ENCODE assay signal across 21 cellular contexts in the genomic region with DNA sequence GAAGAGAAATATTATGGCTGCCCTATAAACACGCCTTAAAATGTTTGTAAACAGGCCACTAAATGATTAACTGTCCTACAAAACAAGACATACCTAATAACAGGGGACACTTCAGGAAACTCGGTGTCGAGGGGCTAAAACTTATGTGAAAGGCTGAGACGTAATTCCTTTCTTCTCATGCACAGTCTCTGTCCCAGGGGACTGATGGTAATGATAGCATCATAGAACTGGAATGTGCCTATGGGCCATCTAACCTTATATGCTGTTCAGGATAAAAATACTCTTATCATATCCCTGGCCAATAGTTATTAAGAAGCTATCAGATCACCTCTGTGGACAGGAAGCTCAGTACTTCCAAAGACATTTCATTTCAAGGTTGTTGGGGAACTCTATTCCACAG.
A peak's percentile ranks its signal among the peaks of the same experiment; 100 is the strongest.
DNase-seq lines count a peak whose midpoint lies in the region; ATAC-seq and TF ChIP-seq lines count a peak whose summit lies in the region.
"Had no signal": no experiment of that assay in that cellular context is flagged by ENCODE, and none has a peak within 500 bp of the region (broad histone marks: within the 10 kb centered on the region; RNA-seq: fewer than 3 reads in every experiment).

No MANE protein-coding gene starts in this region.

- H2AK5ac ChIP-seq in IMR-90 (ENCODE audit: low read depth, low read length) = 0 out of 2 replicates have a peak overlapping the region, but pooled peaks have one; percentile 68

- TF ChIP-seq RAD21 in IMR-90 (IDR thresholded peaks at IDR 0.05; ENCODE audit: low read length) = no peak

- POLR2A ChIA-PET in A673 (lab: Charles Lee; ENCODE audit: low non-redundant PET) = no interaction called here
- POLR2A ChIA-PET in IMR-90 (lab: Charles Lee; ENCODE audit: unreplicated experiment) = no interaction called here

- DNase-seq in A673 (ENCODE audit: low spot score) (peak; percentile 40), IMR-90 (no peak), astrocyte of the spinal cord (ENCODE audit: low read depth, low spot score) (peak; percentile 65), fibroblast of the aortic adventitia (ENCODE audit: low read depth) (peak; percentile 73), HuH-7.5 (ENCODE audit: low spot score) (no peak), erythroblast (lab: John Stamatoyannopoulos, UW) (no peak), kidney tubule cell (ENCODE audit: low spot score) (no peak), GM19238 (ENCODE audit: insufficient read length, low spot score) (no peak)
- DNase-seq: CD8-positive, alpha-beta memory T cell; DMS79 treated with DMSO at 0.1 percent for 48 hours; GF-D8; MG63; NCI-H1092; NCI-H146; NCI-H2081 treated with DMSO at 0.1 percent for 48 hours; NCI-H226; NCI-H524 treated with DMSO at 0.1 percent for 48 hours; Right ventricle myocardium superior had no signal

- no peaks in the 10 kb centered on the region for H3K36me3 ChIP-seq in A673 (ENCODE audit: insufficient read depth, low read length, poor library complexity, severe bottlenecking)
- peaks cover 22% of the 10 kb centered on the region for H3K36me3 ChIP-seq in IMR-90 (ENCODE audit: control insufficient read depth, insufficient read depth, low read length)
- H3K36me3 ChIP-seq: BLaER1 treated with 17β-estradiol and CSF1 and Interleukin-3, amounts not matched to agents 10 nM and 100 nM had no signal

- dilution Hi-C loops in IMR-90 (cut with HindIII; ENCODE audit: low sequenced_read_pairs, unreplicated experiment) = no loop called here

- H4K8ac ChIP-seq in IMR-90 (ENCODE audit: low read depth in 2 of 2, low read length in 2 of 2) = peak overlapping the region; percentile 32 to 44; a peak in 2 of 4 replicates

- H3K4me3 ChIP-seq in A673 (ENCODE audit: low read depth, low read length, poor library complexity, severe bottlenecking) = no peak overlapping the region
- no peak overlapping the region for H3K4me3 ChIP-seq in IMR-90 (ENCODE audit: insufficient read depth, low read depth, low read length)
- H3K4me3 ChIP-seq in astrocyte of the spinal cord (ENCODE audit: low read depth, low read length) = no peak overlapping the region
- H3K4me3 ChIP-seq in fibroblast of the aortic adventitia (ENCODE audit: low read depth, low read length) = no peak overlapping the region
- H3K4me3 ChIP-seq: BLaER1 treated with 17β-estradiol and CSF1 and Interleukin-3, amounts not matched to agents 10 nM and 100 nM; MG63 had no signal

- H2AK9ac ChIP-seq in IMR-90 (replicated peaks; ENCODE audit: low read depth, low read length, poor library complexity) = no peak overlapping the region

- no peak overlapping the region for H2AFZ ChIP-seq in IMR-90 (replicated peaks; ENCODE audit: low read length, poor library complexity)

- H3K9me3 ChIP-seq in A673 (ENCODE audit: low read depth, low read length, poor library complexity, severe bottlenecking) (no peaks in the 10 kb centered on the region), IMR-90 (ENCODE audit: control insufficient read depth, insufficient read depth, low read length) (no peaks in the 10 kb centered on the region)
- H3K9me3 ChIP-seq: MG63 had no signal

- peak overlapping the region; percentile 56 for H2BK5ac ChIP-seq in IMR-90 (ENCODE audit: low read depth, low read length, poor library complexity, severe bottlenecking)

- ATAC-seq in IMR-90 (ENCODE audit: low read depth) = peak; percentile 21; the same call in 1 of the 2 replicates
- ATAC-seq: HepG2, Panc1 had no signal

- intact Hi-C loops in A673 (cut with micrococcal nuclease; ENCODE audit: unreplicated experiment) (no loop called here), IMR-90 (cut with micrococcal nuclease) (no loop called here)

- CTCF ChIA-PET in A673 (lab: Charles Lee) = interaction anchor here (0.5 kb wide), 1 partner anchor 172 kb away, joined by 4 read pairs; no protein-coding TSS in a partner anchor
- CTCF ChIA-PET in IMR-90 (lab: Yijun Ruan, JAX) = no interaction called here

- H2BK20ac ChIP-seq in IMR-90 (ENCODE audit: low read depth, low read length) = no peak overlapping the region; the same call in 1 of the 2 replicates

- in situ Hi-C loops in IMR-90 (cut with MboI; ENCODE audit: low sequenced_read_pairs) (no loop called here), astrocyte of the spinal cord (cut with HindIII; ENCODE audit: low sequenced_read_pairs) (no loop called here)

- H4K20me1 ChIP-seq in IMR-90 (ENCODE audit: insufficient read depth, low read length) = no peaks in the 10 kb centered on the region
- H4K20me1 ChIP-seq: BLaER1 treated with 17β-estradiol and CSF1 and Interleukin-3, amounts not matched to agents 10 nM and 100 nM had no signal

- H3K23ac ChIP-seq in IMR-90 (ENCODE audit: low read depth, low read length) = no peak overlapping the region; the same call in 1 of the 2 replicates

- H3K9ac ChIP-seq in IMR-90 (ENCODE audit: low read depth, low read length) = no peak overlapping the region
- H3K9ac ChIP-seq: BLaER1 treated with 17β-estradiol and CSF1 and Interleukin-3, amounts not matched to agents 10 nM and 100 nM had no signal

- BruUV-seq in A673 (replicated peaks; lab: Mats Ljungman, UMichigan) (no TSS peak), IMR-90 (replicated peaks; lab: Mats Ljungman, UMichigan) (no TSS peak)

- no peak overlapping the region for H2BK120ac ChIP-seq in IMR-90 (ENCODE audit: low read depth, low read length)

- H3K9me1 ChIP-seq in IMR-90 (ENCODE audit: insufficient read depth, low read length) = peaks cover 5% of the 10 kb centered on the region; the same call in 1 of the 2 replicates

- H3K4me1 ChIP-seq in A673 (ENCODE audit: insufficient read depth, low read length, poor library complexity, severe bottlenecking) (no peaks in the 10 kb centered on the region), IMR-90 (ENCODE audit: control insufficient read depth, insufficient read depth, low read length) (peaks cover 12% of the 10 kb centered on the region)

- 100% methylated on average over 1 of the region's 4 CpGs; no CpG with 5 or more reads in 1 of the 2 experiments for WGBS in IMR-90 (ENCODE audit: extremely low coverage in 2 of 2, insufficient read length in 1 of 2), 2 experiments

- no peak overlapping the region for H3K56ac ChIP-seq in IMR-90 (ENCODE audit: extremely low read depth, insufficient read depth, low read length)

- no peak overlapping the region for H3K4me2 ChIP-seq in IMR-90 (ENCODE audit: low read depth, low read length)
- H3K4me2 ChIP-seq: BLaER1 treated with 17β-estradiol and CSF1 and Interleukin-3, amounts not matched to agents 10 nM and 100 nM had no signal

- TF ChIP-seq CTCF in A673 (conservative IDR thresholded peaks at IDR 0.05; ENCODE audit: low read depth, low read length) = no peak
- no peak for TF ChIP-seq CTCF in IMR-90 (conservative IDR thresholded peaks at IDR 0.05; ENCODE audit: low read depth, low read length)
- no peak for TF ChIP-seq CTCF in astrocyte of the spinal cord (IDR thresholded peaks at IDR 0.05; ENCODE audit: low read depth, low read length)
- no peak for TF ChIP-seq CTCF in fibroblast of the aortic adventitia (IDR thresholded peaks at IDR 0.05; ENCODE audit: insufficient read depth, low read length)

- H3K79me1 ChIP-seq in IMR-90 (ENCODE audit: low read depth in 1 of 2, low read length in 2 of 2) = peaks cover 45 to 62% of the 10 kb centered on the region in 2 experiments

- H3K14ac ChIP-seq in IMR-90 (replicated peaks; ENCODE audit: low read depth, low read length) = 0 out of 2 replicates have a peak overlapping the region, but pooled peaks have one; percentile 44

- peak overlapping the region; percentile 40; the same call in 1 of the 2 replicates for H3K18ac ChIP-seq in IMR-90 (ENCODE audit: low read depth, low read length)

- H3K27me3 ChIP-seq in A673 (replicated peaks; ENCODE audit: insufficient read depth, low read depth, low read length, poor library complexity) (no peaks in the 10 kb centered on the region), IMR-90 (ENCODE audit: control insufficient read depth, insufficient read depth, low read length) (no peaks in the 10 kb centered on the region)
- H3K27me3 ChIP-seq: BLaER1 treated with 17β-estradiol and CSF1 and Interleukin-3, amounts not matched to agents 10 nM and 100 nM; MG63 had no signal

- peak overlapping the region; percentile 60; the same call in 1 of the 2 replicates for H3K4ac ChIP-seq in IMR-90 (ENCODE audit: low read depth, low read length)

- no peak overlapping the region for H4K91ac ChIP-seq in IMR-90 (ENCODE audit: insufficient read depth, low read depth, low read length)

- peak overlapping the region; percentile 80; the same call in 1 of the 3 replicates for H2BK15ac ChIP-seq in IMR-90 (ENCODE audit: low read depth, low read length)

- H3K27ac ChIP-seq in A673 (ENCODE audit: low read depth, low read length, poor library complexity, severe bottlenecking) (no peak overlapping the region), IMR-90 (ENCODE audit: insufficient read depth, low read length) (no peak overlapping the region)
- H3K27ac ChIP-seq: BLaER1 treated with 17β-estradiol and CSF1 and Interleukin-3, amounts not matched to agents 10 nM and 100 nM had no signal

- TF ChIP-seq POLR2A in IMR-90 (IDR thresholded peaks at IDR 0.05; ENCODE audit: low read depth, low read length) = no peak
- no peak for TF ChIP-seq POLR2A in erythroblast (IDR thresholded peaks at IDR 0.05; ENCODE audit: low read length)

- peak overlapping the region; percentile 25; the same call in 1 of the 2 replicates for H4K5ac ChIP-seq in IMR-90 (ENCODE audit: low read depth, low read length)

TF ChIP-seq in IMR-90, 13 proteins besides CTCF, POLR2A, EP300 and RAD21 (continues in another document):
- TF ChIP-seq SMC3 (IDR thresholded peaks at IDR 0.05; ENCODE audit: low read depth, low read length) (no peak), RFX5 (IDR thresholded peaks at IDR 0.05; ENCODE audit: low read depth, low read length) (no peak), NFE2L2 (IDR thresholded peaks at IDR 0.05; ENCODE audit: low read depth, low read length) (no peak), FOS (IDR thresholded peaks at IDR 0.05; ENCODE audit: low read depth, low read length) (no peak), RCOR1 (IDR thresholded peaks at IDR 0.05; ENCODE audit: insufficient replicate concordance, low read length) (no peak), MXI1 (IDR thresholded peaks at IDR 0.05; ENCODE audit: borderline replicate concordance, low read depth, low read length) (no peak), MAZ (IDR thresholded peaks at IDR 0.05; ENCODE audit: borderline replicate concordance, low read depth, low read length) (no peak), BHLHE40 (IDR thresholded peaks at IDR 0.05; ENCODE audit: low read depth, low read length) (no peak), CHD1 (IDR thresholded peaks at IDR 0.05; ENCODE audit: low read depth, low read length) (no peak)
- TF ChIP-seq, protein P1, sequence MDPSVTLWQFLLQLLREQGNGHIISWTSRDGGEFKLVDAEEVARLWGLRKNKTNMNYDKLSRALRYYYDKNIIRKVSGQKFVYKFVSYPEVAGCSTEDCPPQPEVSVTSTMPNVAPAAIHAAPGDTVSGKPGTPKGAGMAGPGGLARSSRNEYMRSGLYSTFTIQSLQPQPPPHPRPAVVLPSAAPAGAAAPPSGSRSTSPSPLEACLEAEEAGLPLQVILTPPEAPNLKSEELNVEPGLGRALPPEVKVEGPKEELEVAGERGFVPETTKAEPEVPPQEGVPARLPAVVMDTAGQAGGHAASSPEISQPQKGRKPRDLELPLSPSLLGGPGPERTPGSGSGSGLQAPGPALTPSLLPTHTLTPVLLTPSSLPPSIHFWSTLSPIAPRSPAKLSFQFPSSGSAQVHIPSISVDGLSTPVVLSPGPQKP (IDR thresholded peaks at IDR 0.05; ENCODE audit: borderline replicate concordance, low read depth, low read length) = no peak

Comparison
In these comparisons a context has a peak if more than half of its experiments do, and no peak if none do; other contexts are left out.
1. DNase-seq: peak in A673 (single experiment), astrocyte of the spinal cord (single experiment) and fibroblast of the aortic adventitia (single experiment); none in IMR-90 (single experiment), HuH-7.5 (single experiment), erythroblast (0 of 2), kidney tubule cell (single experiment) and GM19238 (single experiment).